Comparison of ENCODE assay signal across 20 cellular contexts in genomic region chr4:100938698-100939097, GRCh38.
"Had no signal": no experiment of that assay in that cellular context is flagged by ENCODE, and none has a peak within 500 bp of the region (broad histone marks: within the 10 kb centered on the region; RNA-seq: fewer than 3 reads in every experiment).

No MANE protein-coding gene starts in this region.

- H3K27ac Mint-ChIP-seq: activated T-cell treated with anti-CD3 and anti-CD28 coated beads, Interleukin-2, amount 50 U/mL, for 72 hours; endodermal cell; nephron had no signal

- H3K27ac ChIP-seq: brain microvascular endothelial cell, colonic mucosa, epithelial cell of prostate had no signal

- H3K4me1 Mint-ChIP-seq: endodermal cell had no signal

- DNase-seq: activated CD8-positive, alpha-beta memory T cell treated with anti-CD3 and anti-CD28 coated beads for 24 hours; activated CD8-positive, alpha-beta memory T cell treated with anti-CD3 and anti-CD28 coated beads, Interleukin-2, amount 50 U/mL, for 48 hours; activated effector memory CD4-positive, alpha-beta T cell treated with anti-CD3 and anti-CD28 coated beads, Interleukin-2, amount 50 U/mL, for 16 hours; activated naive CD4-positive, alpha-beta T cell treated with anti-CD3 and anti-CD28 coated beads, Interleukin-2, amount 50 U/mL, for 16 hours; activated T-cell treated with anti-CD3 and anti-CD28 coated beads, Interleukin-2, amount 50 U/mL, for 72 hours; aorta; brain microvascular endothelial cell; central memory CD4-positive, alpha-beta T cell; colonic mucosa; endodermal cell; foreskin fibroblast; kidney; midbrain; occipital lobe; posterior cingulate gyrus; retina; stimulated activated naive CD4-positive, alpha-beta T cell had no signal

- H3K9me3 ChIP-seq: colonic mucosa had no signal

- H3K4me3 ChIP-seq: colonic mucosa, lung had no signal

- H3K4me1 ChIP-seq: colonic mucosa had no signal

- H3K36me3 ChIP-seq: brain microvascular endothelial cell, colonic mucosa had no signal

- H3K27me3 ChIP-seq: brain microvascular endothelial cell, colonic mucosa had no signal

- H3K4me3 Mint-ChIP-seq: activated T-cell treated with anti-CD3 and anti-CD28 coated beads, Interleukin-2, amount 50 U/mL, for 72 hours; endodermal cell; nephron had no signal
